38 cellular contexts compared by ENCODE assay signal in the genomic region with DNA sequence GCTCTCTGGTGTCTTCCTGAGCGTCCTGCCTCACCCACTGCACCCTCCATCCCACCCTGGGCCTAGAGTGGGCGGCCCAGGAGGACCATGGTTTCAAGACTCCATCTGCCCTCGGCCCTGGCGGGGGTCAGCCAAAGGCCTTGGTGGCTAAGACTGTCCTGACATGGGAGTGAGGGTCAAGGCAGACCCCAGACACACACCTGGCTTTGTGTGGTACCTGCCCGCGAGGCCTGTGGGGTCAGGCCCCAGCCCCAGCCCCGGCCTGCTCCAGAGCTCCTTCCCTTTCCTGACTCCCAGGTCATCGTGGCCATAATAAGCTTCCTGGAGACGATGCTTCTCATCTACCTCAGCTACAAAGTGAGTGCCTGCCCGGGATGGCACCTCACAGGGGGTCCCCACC. TPM values are rescaled to one million over a fixed set of nuclear protein-coding genes. Genes with fewer than 3 reads are reported as not detected.
"Had no signal": no experiment of that assay in that cellular context is flagged by ENCODE, and none has a peak within 500 bp of the region (broad histone marks: within the 10 kb centered on the region; RNA-seq: fewer than 3 reads in every experiment).

No MANE protein-coding gene starts in this region.

- DNase-seq: activated effector memory CD4-positive, alpha-beta T cell treated with anti-CD3 and anti-CD28 coated beads, Interleukin-2, amount 50 U/mL, for 16 hours; activated effector memory CD4-positive, alpha-beta T cell treated with Interleukin-2 at 50 U/mL for 16 hours; activated gamma-delta T cell; activated gamma-delta T cell treated with Interleukin-2 at 50 U/mL for 16 hours; activated naive CD4-positive, alpha-beta T cell; activated naive CD4-positive, alpha-beta T cell treated with anti-CD3 and anti-CD28 coated beads for 36 hours; activated naive CD4-positive, alpha-beta T cell treated with anti-CD3 and anti-CD28 coated beads, Interleukin-2, amount 10 ng/mL, durations not matched to agents 7 days and 5 days; activated naive CD4-positive, alpha-beta T cell treated with anti-CD3 and anti-CD28 coated beads, Interleukin-2, amount 50 U/mL, for 16 hours; activated naive CD4-positive, alpha-beta T cell treated with Interleukin-2 at 50 U/mL for 16 hours; activated naive CD8-positive, alpha-beta T cell treated with anti-CD3 and anti-CD28 coated beads for 36 hours; activated naive CD8-positive, alpha-beta T cell treated with anti-CD3 and anti-CD28 coated beads, Interleukin-2, amount 10 ng/mL, durations not matched to agents 7 days and 5 days; activated naive CD8-positive, alpha-beta T cell treated with anti-CD3 and anti-CD28 coated beads, Interleukin-2, amount 50 U/mL, for 24 hours; activated T-cell treated with anti-CD3 and anti-CD28 coated beads for 4 hours; activated T-cell treated with anti-CD3 and anti-CD28 coated beads, Interleukin-2, amount 50 U/mL, for 1 hour; activated T-cell treated with anti-CD3 and anti-CD28 coated beads, Interleukin-2, amount 50 U/mL, for 24 hours; activated T-cell treated with anti-CD3 and anti-CD28 coated beads, Interleukin-2, amount 50 U/mL, for 4 hours; activated T-cell treated with anti-CD3 and anti-CD28 coated beads, Interleukin-2, amount 50 U/mL, for 48 hours; activated T-cell treated with anti-CD3 and anti-CD28 coated beads, Interleukin-2, amount 50 U/mL, for 72 hours; adrenal gland; amniotic stem cell; amygdala; anterior cingulate cortex; aorta; body of pancreas; brain microvascular endothelial cell; caudate nucleus; central memory CD4-positive, alpha-beta T cell; cerebellar nuclear complex had no signal

- ATAC-seq: activated naive CD4-positive, alpha-beta T cell treated with anti-CD3 and anti-CD28 coated beads, Interleukin-2, amount 50 U/mL, for 72 hours; activated naive CD8-positive, alpha-beta T cell treated with anti-CD3 and anti-CD28 coated beads, Interleukin-2, amount 50 U/mL, for 24 hours; activated T-cell treated with anti-CD3 and anti-CD28 coated beads, Interleukin-2, amount 50 U/mL, for 4 hours; activated T-cell treated with anti-CD3 and anti-CD28 coated beads, Interleukin-2, amount 50 U/mL, for 72 hours; activated T-helper 17 cell treated with anti-CD3 and anti-CD28 coated beads, Interleukin-2, amount 50 U/mL, for 72 hours; body of pancreas had no signal

- H3K9me3 ChIP-seq: adrenal gland, body of pancreas had no signal

- H3K4me3 ChIP-seq: adrenal gland, body of pancreas, breast epithelium, cardiac muscle cell had no signal

- H3K27ac ChIP-seq: adrenal gland, body of pancreas, brain microvascular endothelial cell, breast epithelium, cardiac muscle cell had no signal

- H3K36me3 ChIP-seq: adrenal gland, brain microvascular endothelial cell, breast epithelium, cardiac muscle cell had no signal

- H3K27me3 ChIP-seq: adrenal gland, body of pancreas, brain microvascular endothelial cell, cardiac muscle cell had no signal

- H3K4me1 ChIP-seq: adrenal gland, body of pancreas, breast epithelium had no signal

RNA-seq across cellular contexts. Expression of a gene that starts 54.6 kb away (rescaled TPM):
- total RNA-seq: activated naive CD4-positive, alpha-beta T cell treated with anti-CD3 and anti-CD28 coated beads for 36 hours; activated naive CD4-positive, alpha-beta T cell treated with anti-CD3 and anti-CD28 coated beads, Interleukin-2, amount 50 U/mL, for 72 hours; activated naive CD8-positive, alpha-beta T cell treated with anti-CD3 and anti-CD28 coated beads for 36 hours; activated naive CD8-positive, alpha-beta T cell treated with anti-CD3 and anti-CD28 coated beads, Interleukin-2, amount 10 ng/mL, durations not matched to agents 7 days and 5 days; activated T-cell treated with anti-CD3 and anti-CD28 coated beads, Interleukin-2, amount 50 U/mL, for 72 hours; activated T-helper 1 cell treated with anti-CD3 and anti-CD28 coated beads, Interleukin-12 subunit alpha, Interleukin-12 subunit beta, Interleukin-2, Interleukin-4 antibody, amounts not matched to agents 30 ng/mL and 10 ng/mL and 1 ng/mL, durations not matched to agents 14 hours and 24 hours and 36 hours; activated T-helper 17 cell treated with anti-CD3 and anti-CD28 coated beads, Interleukin-2, amount 50 U/mL, for 72 hours; activated T-helper 2 cell treated with anti-CD3 and anti-CD28 coated beads, Interferon-gamma antibody, Interleukin-2, Interleukin-4, amounts not matched to agents 10 μg/mL and 5 μg/mL and 100 μg/mL, durations not matched to agents 14 hours and 24 hours and 36 hours; astrocyte; breast epithelium; bronchial epithelial cell had no signal
- polyA plus RNA-seq: aorta had no signal

RNA-seq across cellular contexts. Expression of a gene that starts 57.3 kb away (rescaled TPM):
- total RNA-seq: activated naive CD4-positive, alpha-beta T cell treated with anti-CD3 and anti-CD28 coated beads for 36 hours; activated naive CD4-positive, alpha-beta T cell treated with anti-CD3 and anti-CD28 coated beads, Interleukin-2, amount 50 U/mL, for 72 hours; activated naive CD8-positive, alpha-beta T cell treated with anti-CD3 and anti-CD28 coated beads for 36 hours; activated naive CD8-positive, alpha-beta T cell treated with anti-CD3 and anti-CD28 coated beads, Interleukin-2, amount 10 ng/mL, durations not matched to agents 7 days and 5 days; activated T-cell treated with anti-CD3 and anti-CD28 coated beads, Interleukin-2, amount 50 U/mL, for 4 hours; activated T-cell treated with anti-CD3 and anti-CD28 coated beads, Interleukin-2, amount 50 U/mL, for 72 hours; activated T-helper 1 cell treated with anti-CD3 and anti-CD28 coated beads, Interleukin-12 subunit alpha, Interleukin-12 subunit beta, Interleukin-2, Interleukin-4 antibody, amounts not matched to agents 30 ng/mL and 10 ng/mL and 1 ng/mL, durations not matched to agents 14 hours and 24 hours and 36 hours; activated T-helper 17 cell treated with anti-CD3 and anti-CD28 coated beads, Interleukin-2, amount 50 U/mL, for 72 hours; activated T-helper 2 cell treated with anti-CD3 and anti-CD28 coated beads, Interferon-gamma antibody, Interleukin-2, Interleukin-4, amounts not matched to agents 10 μg/mL and 5 μg/mL and 100 μg/mL, durations not matched to agents 14 hours and 24 hours and 36 hours; adrenal gland; aorta; astrocyte; body of pancreas; breast epithelium; bronchial epithelial cell; cardiac muscle cell; cardiac septum had no signal
- polyA plus RNA-seq: adipose tissue, adrenal gland, aorta, cardiac muscle cell had no signal
